8 cellular contexts compared by ENCODE assay signal in genomic region chr6:117375446-117375845, GRCh38. TPM values are rescaled to one million over a fixed set of nuclear protein-coding genes. Genes with fewer than 3 reads are reported as not detected.
"Had no signal": no experiment of that assay in that cellular context is flagged by ENCODE, and none has a peak within 500 bp of the region (broad histone marks: within the 10 kb centered on the region; RNA-seq: fewer than 3 reads in every experiment).

No MANE protein-coding gene starts in this region.

- H3K27ac ChIP-seq: HL-60 had no signal

- FAIRE-seq: HTR-8/SVneo had no signal

- DNase-seq: IMR-90, KBM-7, KG1 had no signal

- ATAC-seq: HepG2 had no signal

RNA-seq across cellular contexts. Expression of gene ROS1, which starts 50.3 kb away (rescaled TPM):
- total RNA-seq: HepG2, HT-29 had no signal
- polyA plus RNA-seq: HepG2, IgD-negative memory B cell had no signal
